ENCODE assay signal across 8 cellular contexts in the genomic region with DNA sequence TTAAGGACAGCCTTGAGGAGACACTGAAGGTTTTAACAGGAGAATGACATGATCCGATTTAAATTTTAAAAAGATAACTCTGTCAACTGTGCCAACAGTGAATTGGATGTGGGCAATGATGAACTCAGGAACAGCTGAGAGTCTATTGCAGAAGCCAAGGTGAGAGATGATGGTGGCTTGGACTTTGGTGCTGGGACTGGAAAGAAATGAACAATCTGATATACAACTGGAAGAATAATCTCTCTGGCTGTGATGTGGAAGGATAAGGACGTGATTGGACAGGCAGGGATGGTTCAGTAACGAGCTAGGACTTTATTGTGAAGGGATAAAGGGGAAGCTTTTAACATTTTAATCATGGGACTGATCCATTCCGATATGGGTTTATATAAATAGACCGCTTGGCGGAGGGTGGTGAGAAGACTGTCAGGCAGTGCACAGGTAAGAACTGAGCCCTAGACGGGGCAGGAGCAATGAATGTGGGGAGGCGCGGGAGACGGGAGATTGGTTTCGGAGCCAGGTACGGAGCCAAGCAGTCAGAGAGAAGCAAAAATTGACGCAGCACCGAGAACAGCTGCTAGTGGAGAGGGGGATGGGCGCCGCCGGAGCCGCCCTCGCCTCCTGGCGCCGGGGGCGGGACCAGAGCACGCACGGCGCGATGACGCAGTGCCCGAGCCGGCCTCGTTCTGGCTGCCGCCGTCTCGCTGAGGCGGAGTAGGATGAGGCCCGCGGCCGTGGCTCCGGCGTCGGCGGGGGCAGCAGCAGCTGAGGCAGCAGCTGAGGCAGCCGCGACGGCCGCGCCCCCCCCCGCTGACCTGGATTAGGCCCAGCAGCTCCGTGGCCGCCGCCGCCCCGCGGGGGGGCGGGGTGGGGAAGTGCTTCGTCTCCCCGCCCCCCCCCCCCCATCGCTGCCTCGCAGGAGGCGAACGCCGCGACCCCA. TPM values are rescaled to one million over a fixed set of nuclear protein-coding genes. Genes with fewer than 3 reads are reported as not detected.
DNase-seq lines count a peak whose midpoint lies in the region; ATAC-seq and TF ChIP-seq lines count a peak whose summit lies in the region.

A gene with protein sequence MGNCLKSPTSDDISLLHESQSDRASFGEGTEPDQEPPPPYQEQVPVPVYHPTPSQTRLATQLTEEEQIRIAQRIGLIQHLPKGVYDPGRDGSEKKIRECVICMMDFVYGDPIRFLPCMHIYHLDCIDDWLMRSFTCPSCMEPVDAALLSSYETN (plus strand): TSS at position 663 of the 937 bp plus-strand sequence. CDS start 484 bp downstream, outside the sequence.

- H3K4me1 ChIP-seq in RWPE2 (ENCODE audit: insufficient read depth, poor library complexity, severe bottlenecking): peaks cover 11% of the 10 kb centered on the region

- ATAC-seq in RWPE2 (ENCODE audit: low read depth): peak; percentile 88
- peak; percentile 99 for ATAC-seq in stimulated activated naive CD8-positive, alpha-beta T cell treated with anti-CD3 and anti-CD28 coated beads, Interleukin-15, Interleukin-2, amounts not matched to agents 100 U/mL and 50 U/mL, for 24 hours

- H3K27ac Mint-ChIP-seq in nephron: peak within 1 kb of the TSS; percentile 91 to 98 (median 96)

- peak; percentile 89 for DNase-seq in EH (ENCODE audit: low read depth)
- DNase-seq in H4 (ENCODE audit: low spot score): peak; percentile 90
- DNase-seq in LoVo (ENCODE audit: low spot score): peak; percentile 92
- peak; percentile 84 for DNase-seq in RWPE2 (ENCODE audit: low spot score)
- peak; percentile 89 for DNase-seq in activated effector memory CD4-positive, alpha-beta T cell treated with Interleukin-2 at 50 U/mL for 16 hours
- peak; percentile 91 for DNase-seq in fibroblast of pulmonary artery (ENCODE audit: low read depth)
- DNase-seq in stimulated activated naive CD8-positive, alpha-beta T cell treated with anti-CD3 and anti-CD28 coated beads, Interleukin-15, Interleukin-2, amounts not matched to agents 100 U/mL and 50 U/mL, for 24 hours: peak; percentile 94

- H3K27me3 ChIP-seq in RWPE2 (ENCODE audit: insufficient read depth, poor library complexity, severe bottlenecking): no peaks in the 10 kb centered on the region

- TF ChIP-seq CTCF in RWPE2 (IDR thresholded peaks at IDR 0.05; ENCODE audit: poor library complexity, severe bottlenecking) (no peak), fibroblast of pulmonary artery (IDR thresholded peaks at IDR 0.05; ENCODE audit: low read length, missing control alignments) (no peak), nephron (IDR thresholded peaks at IDR 0.05; ENCODE audit: unreplicated experiment in 3 of 3) (no peak)

- peak within 1 kb of the TSS; percentile 91 for H3K4me3 ChIP-seq in RWPE2 (ENCODE audit: severe bottlenecking)
- peak within 1 kb of the TSS; percentile 83 for H3K4me3 ChIP-seq in fibroblast of pulmonary artery (replicated peaks; ENCODE audit: low read depth, low read length)

- H3K4me1 Mint-ChIP-seq in nephron: peaks cover 29% of the 10 kb centered on the region

- H3K36me3 Mint-ChIP-seq in nephron (ENCODE audit: low read depth): no peaks in the 10 kb centered on the region

- H3K4me3 Mint-ChIP-seq in nephron: peak within 1 kb of the TSS; percentile 92 to 94 (median 93)

- peaks cover 12% of the 10 kb centered on the region for H3K36me3 ChIP-seq in RWPE2 (ENCODE audit: low read depth)

- no peaks in the 10 kb centered on the region for H3K9me3 ChIP-seq in RWPE2 (ENCODE audit: severe bottlenecking)

- peak within 1 kb of the TSS; percentile 73 for H3K27ac ChIP-seq in RWPE2 (ENCODE audit: poor library complexity, severe bottlenecking)

- no peaks in the 10 kb centered on the region for H3K9me3 Mint-ChIP-seq in nephron

- no peaks in the 10 kb centered on the region for H3K27me3 Mint-ChIP-seq in nephron (ENCODE audit: low read depth)

RNA-seq across cellular contexts. Expression of the gene that starts here (rescaled TPM):
- total RNA-seq in H4 (2014; rRNA removed; shearing (Covaris generic)): 115 and 123 TPM in 2 replicates

Comparison
In these comparisons a context has a peak if more than half of its experiments do, and no peak if none do; other contexts are left out.
1. Peak in every context shown above with its lines: DNase-seq, ATAC-seq, H3K4me3 ChIP-seq and H3K27ac ChIP-seq.